In genomic region chr17:42507671-42508070, GRCh38 we compare ENCODE assay signal across 17 cellular contexts. TPM values are rescaled to one million over a fixed set of nuclear protein-coding genes. Genes with fewer than 3 reads are reported as not detected.
A peak's percentile ranks its signal among the peaks of the same experiment; 100 is the strongest.
DNase-seq lines count a peak whose midpoint lies in the region; FAIRE-seq and TF ChIP-seq lines count a peak whose summit lies in the region.
"Had no signal": no experiment of that assay in that cellular context is flagged by ENCODE, and none has a peak within 500 bp of the region (broad histone marks: within the 10 kb centered on the region; RNA-seq: fewer than 3 reads in every experiment).

No MANE protein-coding gene starts in this region.

- TF ChIP-seq CTCF in mesothelial cell of epicardium (IDR thresholded peaks at IDR 0.05; ENCODE audit: unreplicated experiment), result no peak
- TF ChIP-seq CTCF in ascending aorta (IDR thresholded peaks at IDR 0.05), result no peak

- no peaks in the 10 kb centered on the region for H3K27me3 ChIP-seq in ascending aorta
- H3K27me3 ChIP-seq: BE2C had no signal

- H3K36me3 Mint-ChIP-seq in mesothelial cell of epicardium, result peaks cover 29% of the 10 kb centered on the region

- no peak overlapping the region for H3K4me3 Mint-ChIP-seq in mesothelial cell of epicardium
- H3K4me3 Mint-ChIP-seq: CD14-positive monocyte; CD8-positive, alpha-beta memory T cell; GM23338 had no signal

- DNase-seq in HTR-8/SVneo (ENCODE audit: insufficient read length, low spot score) (no peak), mesothelial cell of epicardium (ENCODE audit: low spot score in 2 of 2, unreplicated experiment in 2 of 2) (no peak), posterior vena cava (ENCODE audit: low spot score) (peak; percentile 7), ascending aorta (ENCODE audit: low spot score in 2 of 2) (no peak), DMS 273 (lab: John Stamatoyannopoulos, UW; ENCODE audit: unreplicated experiment) (no peak), pons (ENCODE audit: low spot score) (no peak)
- DNase-seq: BE2C; Caco-2; CD8-positive, alpha-beta memory T cell; DMS79; EL; HCEC 1CT had no signal

- H3K27ac ChIP-seq in ascending aorta, result peak overlapping the region in 1 of 2 donors; percentile 5
- H3K27ac ChIP-seq: A549 had no signal

- peaks cover 9 to 18% of the 10 kb centered on the region in 2 donors for H3K4me1 ChIP-seq in ascending aorta
- H3K4me1 ChIP-seq: A549, BE2C, Caco-2 had no signal

- peak; percentile 44 for FAIRE-seq in HTR-8/SVneo (lab: Jason Lieb, UNC)
- FAIRE-seq: G401.6, GM12891 had no signal

- peaks cover 26 to 44% of the 10 kb centered on the region in 2 donors for H3K36me3 ChIP-seq in ascending aorta

- H3K4me3 ChIP-seq in ascending aorta, result no peak overlapping the region
- H3K4me3 ChIP-seq: A549, GM23338 had no signal

- no peaks in the 10 kb centered on the region for H3K9me3 ChIP-seq in ascending aorta
- H3K9me3 ChIP-seq: A549, BE2C, Caco-2 had no signal

- H3K9me3 Mint-ChIP-seq in mesothelial cell of epicardium, result no peaks in the 10 kb centered on the region
- H3K9me3 Mint-ChIP-seq: CD8-positive, alpha-beta memory T cell; GM23338 had no signal

- H3K4me1 Mint-ChIP-seq in mesothelial cell of epicardium, result peaks cover 15% of the 10 kb centered on the region
- H3K4me1 Mint-ChIP-seq: CD8-positive, alpha-beta memory T cell; GM23338 had no signal

- peak overlapping the region; percentile 11 for H3K27ac Mint-ChIP-seq in mesothelial cell of epicardium
- H3K27ac Mint-ChIP-seq: GM23338 had no signal

- intact Hi-C loops in posterior vena cava (cut with DNase I) (no loop called here), ascending aorta (cut with DNase I) (no loop called here)

- no peaks in the 10 kb centered on the region for H3K27me3 Mint-ChIP-seq in mesothelial cell of epicardium (ENCODE audit: low read depth)

RNA-seq across cellular contexts. Expression of gene NAGLU, which starts 28.4 kb away (rescaled TPM):
- total RNA-seq in mesothelial cell of epicardium (31.0 to 31.9 TPM (median 31.5 TPM) in 3 replicates), posterior vena cava (10 to 100 TPM; 27.1 to 36.0 TPM), ascending aorta (94.7 TPM)

RNA-seq across cellular contexts. Expression of gene HSD17B1, which starts 45.1 kb away (rescaled TPM):
- total RNA-seq in mesothelial cell of epicardium (1.6 to 3.0 TPM (median 2.2 TPM) in 3 replicates), posterior vena cava (1 to 10 TPM in 1 of 2 donors, under 1 TPM in 1; 0.67 to 1.2 TPM), ascending aorta (not detected)

RNA-seq across cellular contexts. Expression of gene ATP6V0A1, which starts 49.0 kb away (rescaled TPM):
- 60.4 to 65.6 TPM (median 65.6 TPM) in 3 replicates for total RNA-seq in mesothelial cell of epicardium
- 10 to 100 TPM; 69.6 to 70.1 TPM for total RNA-seq in posterior vena cava
- 59.0 TPM for total RNA-seq in ascending aorta

RNA-seq across cellular contexts. Expression of gene COASY, which starts 54.3 kb away (rescaled TPM):
- total RNA-seq in mesothelial cell of epicardium (60.7 to 62.0 TPM (median 61.4 TPM) in 3 replicates), posterior vena cava (10 to 100 TPM; 34.0 TPM), ascending aorta (10.9 TPM)

RNA-seq across cellular contexts. Expression of gene MLX, which starts 59.2 kb away (rescaled TPM):
- 26.1 to 27.8 TPM (median 27.0 TPM) in 3 replicates for total RNA-seq in mesothelial cell of epicardium
- 10 to 100 TPM; 27.5 to 28.5 TPM for total RNA-seq in posterior vena cava
- 15.8 TPM for total RNA-seq in ascending aorta
